Comparison of ENCODE assay signal across 9 cellular contexts in genomic region chr19:43575955-43576451, GRCh38. TPM values are rescaled to one million over a fixed set of nuclear protein-coding genes. Genes with fewer than 3 reads are reported as not detected.
A peak's percentile ranks its signal among the peaks of the same experiment; 100 is the strongest.
DNase-seq lines count a peak whose midpoint lies in the region; ATAC-seq lines count a peak whose summit lies in the region.
"Had no signal": no experiment of that assay in that cellular context is flagged by ENCODE, and none has a peak within 500 bp of the region (broad histone marks: within the 10 kb centered on the region; RNA-seq: fewer than 3 reads in every experiment).

No MANE protein-coding gene starts in this region.

- intact Hi-C loops in activated CD4-positive, alpha-beta memory T cell treated with anti-CD3 and anti-CD28 coated beads for 36 hours (cut with micrococcal nuclease), result loop anchor here (1.0 to 2.0 kb wide), 4 partner anchors 14 to 43 kb away; partner anchors contain the start of genes IRGQ, ZNF575 and ZNF576
- intact Hi-C loops in right cardiac atrium (cut with DNase I), result loop anchor here in 1 of 4 donors (2.0 kb wide), 1 partner anchor 21 kb away; the partner anchor contains the start of genes IRGQ and ZNF576

- POLR2A ChIA-PET in activated CD4-positive, alpha-beta memory T cell treated with anti-CD3 and anti-CD28 coated beads for 36 hours (lab: Charles Lee), result interaction anchor here (1.4 kb wide), 1 partner anchor 13 kb away, joined by 3 read pairs; no protein-coding TSS in a partner anchor

- CTCF ChIA-PET in activated CD4-positive, alpha-beta memory T cell treated with anti-CD3 and anti-CD28 coated beads for 36 hours (lab: Charles Lee), result interaction anchor here (1.4 to 5.7 kb wide), 3 partner anchors 19 to 40 kb away, joined by 3 to 56 read pairs (median 6); partner anchors contain the start of genes IRGQ and ZNF576

- peaks cover 23% of the 10 kb centered on the region for H3K4me1 Mint-ChIP-seq in activated CD4-positive, alpha-beta memory T cell treated with anti-CD3 and anti-CD28 coated beads for 36 hours (ENCODE audit: low read depth)
- peaks cover 54% of the 10 kb centered on the region for H3K4me1 Mint-ChIP-seq in stimulated activated naive CD8-positive, alpha-beta T cell treated with anti-CD3 and anti-CD28 coated beads, Interleukin-15, Interleukin-2, amounts not matched to agents 100 ng/mL and 50 ng/mL, for 24 hours (ENCODE audit: low read depth)

- peak overlapping the region; percentile 8 for H3K4me3 ChIP-seq in right cardiac atrium (ENCODE audit: low read length)

- peak; percentile 63 for DNase-seq in activated CD8-positive, alpha-beta memory T cell treated with anti-CD3 and anti-CD28 coated beads for 24 hours
- no peak for DNase-seq in activated CD8-positive, alpha-beta memory T cell treated with anti-CD3 and anti-CD28 coated beads, Interleukin-2, amount 50 U/mL, for 48 hours
- DNase-seq in activated CD4-positive, alpha-beta memory T cell treated with anti-CD3 and anti-CD28 coated beads for 36 hours, result no peak
- peak in 2 of 3 donors; percentile 61 to 67 for DNase-seq in right cardiac atrium
- DNase-seq in mucosa of gallbladder (ENCODE audit: low spot score), result no peak

- no peaks in the 10 kb centered on the region for H3K9me3 Mint-ChIP-seq in activated CD4-positive, alpha-beta memory T cell treated with anti-CD3 and anti-CD28 coated beads for 36 hours
- no peaks in the 10 kb centered on the region for H3K9me3 Mint-ChIP-seq in stimulated activated naive CD8-positive, alpha-beta T cell treated with anti-CD3 and anti-CD28 coated beads, Interleukin-15, Interleukin-2, amounts not matched to agents 100 ng/mL and 50 ng/mL, for 24 hours

- no peak overlapping the region for H3K27ac ChIP-seq in right cardiac atrium (ENCODE audit: low read length)

- H3K9me3 ChIP-seq in right cardiac atrium (ENCODE audit: control insufficient read depth, low read length), result no peaks in the 10 kb centered on the region
- H3K9me3 ChIP-seq: adrenal gland had no signal

- H3K36me3 Mint-ChIP-seq in activated CD4-positive, alpha-beta memory T cell treated with anti-CD3 and anti-CD28 coated beads for 36 hours, result peaks cover 1% of the 10 kb centered on the region
- H3K36me3 Mint-ChIP-seq in stimulated activated naive CD8-positive, alpha-beta T cell treated with anti-CD3 and anti-CD28 coated beads, Interleukin-15, Interleukin-2, amounts not matched to agents 100 ng/mL and 50 ng/mL, for 24 hours (ENCODE audit: low read depth), result peaks cover 7% of the 10 kb centered on the region

- H3K27me3 ChIP-seq in right cardiac atrium (ENCODE audit: control insufficient read depth, insufficient read depth), result no peaks in the 10 kb centered on the region
- H3K27me3 ChIP-seq: adrenal gland had no signal

- 59% methylated on average over 28 of the region's 28 CpGs for WGBS in right cardiac atrium

- H3K27ac Mint-ChIP-seq in activated CD4-positive, alpha-beta memory T cell treated with anti-CD3 and anti-CD28 coated beads for 36 hours, result peak overlapping the region; percentile 64
- H3K27ac Mint-ChIP-seq in stimulated activated naive CD8-positive, alpha-beta T cell treated with anti-CD3 and anti-CD28 coated beads, Interleukin-15, Interleukin-2, amounts not matched to agents 100 ng/mL and 50 ng/mL, for 24 hours, result peak overlapping the region; percentile 92

- peak overlapping the region; percentile 59 for H3K4me3 Mint-ChIP-seq in activated CD4-positive, alpha-beta memory T cell treated with anti-CD3 and anti-CD28 coated beads for 36 hours
- peak overlapping the region; percentile 90 for H3K4me3 Mint-ChIP-seq in stimulated activated naive CD8-positive, alpha-beta T cell treated with anti-CD3 and anti-CD28 coated beads, Interleukin-15, Interleukin-2, amounts not matched to agents 100 ng/mL and 50 ng/mL, for 24 hours

- ATAC-seq in right cardiac atrium, result peak in 1 of 2 donors; percentile 1
- no peak for ATAC-seq in HG02870 (IDR thresholded peaks at IDR 0.05; ENCODE audit: unreplicated experiment)
- no peak for ATAC-seq in GM21447 (IDR thresholded peaks at IDR 0.05; ENCODE audit: unreplicated experiment)

- peaks cover 2% of the 10 kb centered on the region for H3K4me1 ChIP-seq in right cardiac atrium (ENCODE audit: control insufficient read depth, insufficient read depth, low read length)

- H3K27me3 Mint-ChIP-seq in activated CD4-positive, alpha-beta memory T cell treated with anti-CD3 and anti-CD28 coated beads for 36 hours, result no peaks in the 10 kb centered on the region
- H3K27me3 Mint-ChIP-seq in stimulated activated naive CD8-positive, alpha-beta T cell treated with anti-CD3 and anti-CD28 coated beads, Interleukin-15, Interleukin-2, amounts not matched to agents 100 ng/mL and 50 ng/mL, for 24 hours, result no peaks in the 10 kb centered on the region

RNA-seq across cellular contexts. Expression of gene PINLYP, which starts 0.4 kb away (rescaled TPM):
- total RNA-seq in activated CD4-positive, alpha-beta memory T cell treated with anti-CD3 and anti-CD28 coated beads for 36 hours, result 1 to 10 TPM; 2.2 to 3.7 TPM
- total RNA-seq in right cardiac atrium, result 1 to 10 TPM; 3.8 to 6.8 (median 4.9) TPM
- 9.8 TPM for polyA plus RNA-seq in right cardiac atrium
- total RNA-seq in mucosa of gallbladder, result 13.3 TPM

RNA-seq across cellular contexts. Expression of gene XRCC1, which starts 0.7 kb away (rescaled TPM):
- total RNA-seq in activated CD4-positive, alpha-beta memory T cell treated with anti-CD3 and anti-CD28 coated beads for 36 hours, result 10 to 100 TPM; 42.5 to 43.0 TPM
- total RNA-seq in right cardiac atrium (10 to 100 TPM; 13.5 to 17.1 (median 15.6) TPM), mucosa of gallbladder (33.6 TPM)
- 11.2 TPM for polyA plus RNA-seq in right cardiac atrium

RNA-seq across cellular contexts. Expression of gene IRGQ, which starts 19.9 kb away (rescaled TPM):
- 10 to 100 TPM; 18.3 to 19.9 TPM for total RNA-seq in activated CD4-positive, alpha-beta memory T cell treated with anti-CD3 and anti-CD28 coated beads for 36 hours
- total RNA-seq in right cardiac atrium (10 to 100 TPM; 19.4 to 29.2 (median 24.7) TPM), mucosa of gallbladder (35.7 TPM)
- 9.4 TPM for polyA plus RNA-seq in right cardiac atrium

RNA-seq across cellular contexts. Expression of gene ZNF576, which starts 20.4 kb away (rescaled TPM):
- total RNA-seq in activated CD4-positive, alpha-beta memory T cell treated with anti-CD3 and anti-CD28 coated beads for 36 hours, result 10 to 100 TPM; 12.6 to 14.1 TPM
- total RNA-seq in right cardiac atrium (10 to 100 TPM; 11.5 to 15.4 (median 13.0) TPM), mucosa of gallbladder (17.9 TPM)
- polyA plus RNA-seq in right cardiac atrium, result 11.6 TPM

RNA-seq across cellular contexts. Expression of gene SRRM5, which starts 35.9 kb away (rescaled TPM):
- under 1 TPM; 0.39 to 0.59 TPM for total RNA-seq in activated CD4-positive, alpha-beta memory T cell treated with anti-CD3 and anti-CD28 coated beads for 36 hours
- total RNA-seq in right cardiac atrium, result under 1 TPM in 3 of 4 donors, not detected in 1; 0.23 to 0.29 (median 0.28) TPM
- polyA plus RNA-seq in right cardiac atrium, result 0.34 TPM
- 0.52 TPM for total RNA-seq in mucosa of gallbladder

Comparison
In these comparisons a context has a peak if more than half of its experiments do, and no peak if none do; other contexts are left out.
1. DNase-seq: peak in activated CD8-positive, alpha-beta memory T cell treated with anti-CD3 and anti-CD28 coated beads for 24 hours (single experiment) and right cardiac atrium (2 of 3); none in activated CD8-positive, alpha-beta memory T cell treated with anti-CD3 and anti-CD28 coated beads, Interleukin-2, amount 50 U/mL, for 48 hours (single experiment), activated CD4-positive, alpha-beta memory T cell treated with anti-CD3 and anti-CD28 coated beads for 36 hours (single experiment) and mucosa of gallbladder (single experiment).